In the genomic region with DNA sequence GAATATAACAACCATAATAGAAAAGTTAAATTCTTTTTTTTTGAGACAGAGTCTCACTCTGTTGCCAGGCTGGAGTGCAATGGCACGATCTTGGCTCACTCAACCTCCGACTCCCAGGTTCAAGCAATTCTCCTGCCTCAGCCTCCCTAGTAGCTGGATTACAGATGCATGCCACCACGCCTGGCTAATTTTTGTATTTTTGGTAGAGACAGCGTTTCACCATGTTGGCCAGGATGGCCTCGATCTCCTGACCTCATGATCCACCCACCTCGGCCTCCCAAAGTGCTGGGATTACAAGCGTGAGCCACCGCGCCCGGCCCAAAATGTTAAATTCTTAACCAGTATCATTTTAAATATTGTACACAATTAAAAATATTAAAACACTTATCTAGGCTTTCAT, we compare ENCODE assay signal across 12 cellular contexts. TPM values are rescaled to one million over a fixed set of nuclear protein-coding genes. Genes with fewer than 3 reads are reported as not detected.
"Had no signal": no experiment of that assay in that cellular context is flagged by ENCODE, and none has a peak within 500 bp of the region (broad histone marks: within the 10 kb centered on the region; RNA-seq: fewer than 3 reads in every experiment).

No MANE protein-coding gene starts in this region.

RNA-seq across cellular contexts. Expression of a gene that starts 35.3 kb away (rescaled TPM):
- total RNA-seq: activated naive CD4-positive, alpha-beta T cell treated with anti-CD3 and anti-CD28 coated beads for 36 hours; activated naive CD8-positive, alpha-beta T cell treated with anti-CD3 and anti-CD28 coated beads for 36 hours; activated T-cell treated with anti-CD3 and anti-CD28 coated beads, Interleukin-2, amount 50 U/mL, for 4 hours; activated T-helper 17 cell treated with anti-CD3 and anti-CD28 coated beads, Interleukin-2, amount 50 U/mL, for 72 hours; ascending aorta; astrocyte; bronchial epithelial cell; cardiac muscle cell; cardiac septum; chondrocyte; colonic mucosa had no signal
- polyA plus RNA-seq: aorta, cardiac muscle cell had no signal
